11 cellular contexts compared by ENCODE assay signal in the genomic region with DNA sequence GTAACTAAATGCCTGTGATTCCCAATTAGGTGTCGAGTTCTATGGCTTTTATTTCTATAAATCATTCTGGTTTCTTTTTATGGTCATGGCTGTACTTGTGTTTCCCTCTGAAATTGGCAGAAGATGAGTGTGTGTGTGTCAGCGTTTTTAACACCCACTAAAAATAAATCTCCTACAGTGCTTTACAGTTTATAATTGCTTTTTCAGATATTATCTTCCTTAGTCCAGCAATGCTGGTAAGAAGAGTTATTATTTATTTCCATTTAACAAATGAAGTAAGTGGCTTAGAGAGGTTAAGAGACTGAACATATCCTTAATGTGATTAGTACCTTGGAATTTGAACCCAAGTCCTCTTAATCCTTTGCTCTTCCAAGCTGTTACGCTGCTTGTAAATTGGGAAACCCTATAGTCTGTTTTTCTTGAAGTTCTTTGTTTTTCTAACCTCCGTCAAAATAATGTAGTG.
DNase-seq lines count a peak whose midpoint lies in the region; ATAC-seq and TF ChIP-seq lines count a peak whose summit lies in the region.
"Had no signal": no experiment of that assay in that cellular context is flagged by ENCODE, and none has a peak within 500 bp of the region (broad histone marks: within the 10 kb centered on the region; RNA-seq: fewer than 3 reads in every experiment).

No MANE protein-coding gene starts in this region.

- H3K4me1 ChIP-seq in HUES48 (ENCODE audit: control insufficient read depth, insufficient read depth, low read length) (peaks cover 64% of the 10 kb centered on the region), body of pancreas (peaks cover 66% of the 10 kb centered on the region)

- peak overlapping the region; percentile 47 for H3K4me3 Mint-ChIP-seq in nephron progenitor cell
- H3K4me3 Mint-ChIP-seq: activated CD4-positive, alpha-beta memory T cell treated with anti-CD3 and anti-CD28 coated beads for 36 hours; memory B cell had no signal

- peaks cover 33% of the 10 kb centered on the region for H3K36me3 Mint-ChIP-seq in nephron progenitor cell (ENCODE audit: low read depth)
- H3K36me3 Mint-ChIP-seq: activated CD4-positive, alpha-beta memory T cell treated with anti-CD3 and anti-CD28 coated beads for 36 hours; activated naive CD4-positive, alpha-beta T cell treated with anti-CD3 and anti-CD28 coated beads, Interleukin-2, amount 50 U/mL, for 72 hours; memory B cell had no signal

- 16 to 18% methylated on average over 4 of the region's 4 CpGs for WGBS in body of pancreas, 2 donors

- H3K27ac ChIP-seq in 22Rv1: peak overlapping the region; percentile 14; the same call in 1 of the 2 replicates
- H3K27ac ChIP-seq in HUES48 (ENCODE audit: low read depth, low read length): peak overlapping the region; percentile 66
- peak overlapping the region; percentile 7 to 89 (median 83) for H3K27ac ChIP-seq in body of pancreas

- H3K27me3 Mint-ChIP-seq in nephron progenitor cell (ENCODE audit: low read depth, poor library complexity): peaks cover 5% of the 10 kb centered on the region

- no peak for DNase-seq in body of pancreas
- no peak for DNase-seq in nephron progenitor cell
- DNase-seq in foreskin fibroblast: no peak
- no peak for DNase-seq in hypothalamus (lab: John Stamatoyannopoulos, UW)
- no peak for DNase-seq in retina
- no peak for DNase-seq in DMS 273 (lab: John Stamatoyannopoulos, UW; ENCODE audit: unreplicated experiment)
- DNase-seq: activated CD4-positive, alpha-beta memory T cell treated with anti-CD3 and anti-CD28 coated beads for 36 hours had no signal

- H3K9ac ChIP-seq in HUES48 (ENCODE audit: low read depth, low read length): no peak overlapping the region

- intact Hi-C loops in body of pancreas (cut with DNase I): no loop called here

- H3K36me3 ChIP-seq in HUES48 (ENCODE audit: control insufficient read depth, insufficient read depth, low read length): peaks cover 8% of the 10 kb centered on the region; the same call in 1 of the 2 replicates
- no peaks in the 10 kb centered on the region for H3K36me3 ChIP-seq in body of pancreas (replicated peaks in 1 of 2; ENCODE audit: insufficient read depth in 1 of 2, low read depth in 2 of 2)

- peak overlapping the region; percentile 70 for H3K27ac Mint-ChIP-seq in nephron progenitor cell
- H3K27ac Mint-ChIP-seq: activated CD4-positive, alpha-beta memory T cell treated with anti-CD3 and anti-CD28 coated beads for 36 hours; activated naive CD4-positive, alpha-beta T cell treated with anti-CD3 and anti-CD28 coated beads, Interleukin-2, amount 50 U/mL, for 72 hours; memory B cell had no signal

- no peak for TF ChIP-seq CTCF in 22Rv1 (IDR thresholded peaks at IDR 0.05)
- TF ChIP-seq CTCF in body of pancreas (IDR thresholded peaks at IDR 0.05): no peak
- TF ChIP-seq CTCF in nephron progenitor cell (IDR thresholded peaks at IDR 0.05): no peak
- TF ChIP-seq CTCF in foreskin fibroblast (IDR thresholded peaks at IDR 0.05; ENCODE audit: low read depth, low read length): no peak

- peaks cover 75% of the 10 kb centered on the region for H3K4me1 Mint-ChIP-seq in nephron progenitor cell
- H3K4me1 Mint-ChIP-seq: memory B cell had no signal

- no peak for TF ChIP-seq POLR2A in body of pancreas (IDR thresholded peaks at IDR 0.05)

- ATAC-seq in body of pancreas: no peak
- ATAC-seq: activated naive CD4-positive, alpha-beta T cell treated with anti-CD3 and anti-CD28 coated beads, Interleukin-2, amount 50 U/mL, for 72 hours had no signal

- H3K4me3 ChIP-seq in HUES48 (ENCODE audit: low read depth, low read length) (no peak overlapping the region), body of pancreas (no peak overlapping the region), foreskin fibroblast (ENCODE audit: low read depth in 1 of 2, low read length in 2 of 2) (no peak overlapping the region)

- peaks cover 3% of the 10 kb centered on the region for H3K9me3 Mint-ChIP-seq in nephron progenitor cell
- H3K9me3 Mint-ChIP-seq: activated CD4-positive, alpha-beta memory T cell treated with anti-CD3 and anti-CD28 coated beads for 36 hours; activated naive CD4-positive, alpha-beta T cell treated with anti-CD3 and anti-CD28 coated beads, Interleukin-2, amount 50 U/mL, for 72 hours had no signal

- H3K9me3 ChIP-seq in HUES48 (ENCODE audit: control insufficient read depth, insufficient read depth, low read length): no peaks in the 10 kb centered on the region
- H3K9me3 ChIP-seq in body of pancreas: no peaks in the 10 kb centered on the region

- H3K27me3 ChIP-seq in HUES48 (ENCODE audit: control insufficient read depth, insufficient read depth, low read length) (no peaks in the 10 kb centered on the region), body of pancreas (no peaks in the 10 kb centered on the region)

Comparison
In these comparisons a context has a peak if more than half of its experiments do, and no peak if none do; other contexts are left out.
1. H3K27ac ChIP-seq: peak in every context shown above with its lines; median percentile 83 in body of pancreas; 66 in HUES48; 14 in 22Rv1.